19 cellular contexts compared by ENCODE assay signal in genomic region chr13:24606486-24607170, GRCh38.
DNase-seq lines count a peak whose midpoint lies in the region; ATAC-seq and TF ChIP-seq lines count a peak whose summit lies in the region.
"Had no signal": no experiment of that assay in that cellular context is flagged by ENCODE, and none has a peak within 500 bp of the region (broad histone marks: within the 10 kb centered on the region; RNA-seq: fewer than 3 reads in every experiment).

No MANE protein-coding gene starts in this region.

- H3K4me2 ChIP-seq in Loucy (ENCODE audit: low read depth, low read length, poor library complexity, severe bottlenecking): peak overlapping the region; percentile 29

- H3F3A ChIP-seq in Loucy (ENCODE audit: low read depth): no peaks in the 10 kb centered on the region

- H3K4me1 ChIP-seq in Loucy (ENCODE audit: insufficient read depth, low read length, poor library complexity, severe bottlenecking): peaks cover 12% of the 10 kb centered on the region
- no peaks in the 10 kb centered on the region for H3K4me1 ChIP-seq in endodermal cell (ENCODE audit: control insufficient read depth, insufficient read depth, low read length)
- H3K4me1 ChIP-seq: ascending aorta, left lung, psoas muscle, suprapubic skin had no signal

- H3K4me3 ChIP-seq in Loucy (ENCODE audit: low read length, poor library complexity, severe bottlenecking): peak overlapping the region; percentile 6
- no peak overlapping the region for H3K4me3 ChIP-seq in endodermal cell (ENCODE audit: low read length)
- H3K4me3 ChIP-seq: ascending aorta, left lung, psoas muscle, suprapubic skin had no signal

- DNase-seq in activated naive CD8-positive, alpha-beta T cell treated with anti-CD3 and anti-CD28 coated beads for 36 hours: no peak
- no peak for DNase-seq in activated naive CD8-positive, alpha-beta T cell treated with anti-CD3 and anti-CD28 coated beads, Interleukin-2, amount 50 U/mL, for 24 hours
- DNase-seq in endodermal cell: no peak
- no peak for DNase-seq in stimulated activated effector memory CD8-positive, alpha-beta T cell treated with anti-CD3 and anti-CD28 coated beads, Interleukin-12 subunit alpha, Interleukin-12 subunit beta, amount 100 ng/mL, for 72 hours (ENCODE audit: low spot score in 2 of 2)
- DNase-seq in stimulated activated CD4-positive, alpha-beta T cell treated with anti-CD3 and anti-CD28 coated beads, Interleukin-2, amount 100 ng/mL, for 24 hours: no peak
- no peak for DNase-seq in GDM1 (lab: John Stamatoyannopoulos, UW)
- DNase-seq: activated CD4-positive, alpha-beta T cell treated with anti-CD3 and anti-CD28 coated beads, Interleukin-2, amount 50 U/mL, for 4 hours; activated naive CD4-positive, alpha-beta T cell treated with anti-CD3 and anti-CD28 coated beads, Interleukin-2, amount 50 U/mL, for 16 hours; left lung; NCI-H2081 treated with DMSO at 0.1 percent for 48 hours; NCI-H446; psoas muscle had no signal

- H3K9me3 ChIP-seq in Loucy (ENCODE audit: insufficient read depth, low read depth, low read length) (no peaks in the 10 kb centered on the region), endodermal cell (ENCODE audit: control insufficient read depth, low read length) (no peaks in the 10 kb centered on the region)
- H3K9me3 ChIP-seq: left lung, psoas muscle had no signal

- no peaks in the 10 kb centered on the region for H3K27me3 Mint-ChIP-seq in activated naive CD8-positive, alpha-beta T cell treated with anti-CD3 and anti-CD28 coated beads for 36 hours
- no peaks in the 10 kb centered on the region for H3K27me3 Mint-ChIP-seq in activated naive CD8-positive, alpha-beta T cell treated with anti-CD3 and anti-CD28 coated beads, Interleukin-2, amount 50 U/mL, for 24 hours
- peaks cover 32% of the 10 kb centered on the region for H3K27me3 Mint-ChIP-seq in endodermal cell (ENCODE audit: insufficient read depth)
- H3K27me3 Mint-ChIP-seq: central memory CD8-positive, alpha-beta T cell had no signal

- H3K4me1 Mint-ChIP-seq in activated naive CD8-positive, alpha-beta T cell treated with anti-CD3 and anti-CD28 coated beads for 36 hours: peaks cover 32% of the 10 kb centered on the region
- peaks cover 38% of the 10 kb centered on the region for H3K4me1 Mint-ChIP-seq in activated naive CD8-positive, alpha-beta T cell treated with anti-CD3 and anti-CD28 coated beads, Interleukin-2, amount 50 U/mL, for 24 hours
- no peaks in the 10 kb centered on the region for H3K4me1 Mint-ChIP-seq in endodermal cell
- H3K4me1 Mint-ChIP-seq in stimulated activated effector memory CD8-positive, alpha-beta T cell treated with anti-CD3 and anti-CD28 coated beads, Interleukin-12 subunit alpha, Interleukin-12 subunit beta, amount 100 ng/mL, for 72 hours: peaks cover 30% of the 10 kb centered on the region
- H3K4me1 Mint-ChIP-seq: neural crest cell had no signal

- H3K79me2 ChIP-seq in Loucy (ENCODE audit: insufficient read depth, low read length): no peaks in the 10 kb centered on the region

- H2AFZ ChIP-seq in Loucy (ENCODE audit: low read length): peak overlapping the region; percentile 84

- H3K36me3 ChIP-seq in Loucy (ENCODE audit: insufficient read depth, low read length) (no peaks in the 10 kb centered on the region), endodermal cell (ENCODE audit: control insufficient read depth, insufficient read depth, low read length) (no peaks in the 10 kb centered on the region)
- H3K36me3 ChIP-seq: ascending aorta, left lung, suprapubic skin had no signal

- no peak for TF ChIP-seq CTCF in Loucy (conservative IDR thresholded peaks at IDR 0.05; ENCODE audit: low read length)
- TF ChIP-seq CTCF in endodermal cell (conservative IDR thresholded peaks at IDR 0.05): no peak

- no peaks in the 10 kb centered on the region for H3K9me2 ChIP-seq in Loucy (replicated peaks; ENCODE audit: low read depth, low read length)

- H3K9me3 Mint-ChIP-seq in activated naive CD8-positive, alpha-beta T cell treated with anti-CD3 and anti-CD28 coated beads for 36 hours: peaks cover 21% of the 10 kb centered on the region
- H3K9me3 Mint-ChIP-seq in activated naive CD8-positive, alpha-beta T cell treated with anti-CD3 and anti-CD28 coated beads, Interleukin-2, amount 50 U/mL, for 24 hours: peaks cover 18% of the 10 kb centered on the region
- H3K9me3 Mint-ChIP-seq in endodermal cell: peaks cover 14% of the 10 kb centered on the region
- H3K9me3 Mint-ChIP-seq in stimulated activated effector memory CD8-positive, alpha-beta T cell treated with anti-CD3 and anti-CD28 coated beads, Interleukin-12 subunit alpha, Interleukin-12 subunit beta, amount 100 ng/mL, for 72 hours: no peaks in the 10 kb centered on the region

- H3K9ac ChIP-seq in Loucy (ENCODE audit: low read depth, low read length, poor library complexity, severe bottlenecking) (peak overlapping the region; percentile 66), endodermal cell (ENCODE audit: extremely low read depth, low read length, poor library complexity, severe bottlenecking) (no peak overlapping the region)

- peaks cover 28% of the 10 kb centered on the region for H3K36me3 Mint-ChIP-seq in activated naive CD8-positive, alpha-beta T cell treated with anti-CD3 and anti-CD28 coated beads for 36 hours
- peaks cover 12% of the 10 kb centered on the region for H3K36me3 Mint-ChIP-seq in activated naive CD8-positive, alpha-beta T cell treated with anti-CD3 and anti-CD28 coated beads, Interleukin-2, amount 50 U/mL, for 24 hours (ENCODE audit: low read depth)
- H3K36me3 Mint-ChIP-seq in endodermal cell (ENCODE audit: low read depth): no peaks in the 10 kb centered on the region
- H3K36me3 Mint-ChIP-seq in stimulated activated effector memory CD8-positive, alpha-beta T cell treated with anti-CD3 and anti-CD28 coated beads, Interleukin-12 subunit alpha, Interleukin-12 subunit beta, amount 100 ng/mL, for 72 hours: no peaks in the 10 kb centered on the region
- H3K36me3 Mint-ChIP-seq: CD8-positive, alpha-beta T cell had no signal

- H3K27ac ChIP-seq in endodermal cell (ENCODE audit: low read depth, low read length): no peak overlapping the region
- H3K27ac ChIP-seq: ascending aorta, left lung, psoas muscle, suprapubic skin had no signal

- no peaks in the 10 kb centered on the region for H4K20me1 ChIP-seq in Loucy (ENCODE audit: insufficient read depth, low read length, poor library complexity, severe bottlenecking)

- H3K27me3 ChIP-seq in Loucy (ENCODE audit: insufficient read depth, low read length, poor library complexity, severe bottlenecking): no peaks in the 10 kb centered on the region
- no peaks in the 10 kb centered on the region for H3K27me3 ChIP-seq in endodermal cell (ENCODE audit: control insufficient read depth, insufficient read depth, low read length, poor library complexity, severe bottlenecking)
- H3K27me3 ChIP-seq: ascending aorta, left lung, suprapubic skin had no signal

- no peak for ATAC-seq in activated naive CD8-positive, alpha-beta T cell treated with anti-CD3 and anti-CD28 coated beads, Interleukin-2, amount 50 U/mL, for 24 hours
- peak; percentile 36 for ATAC-seq in stimulated activated effector memory CD8-positive, alpha-beta T cell treated with anti-CD3 and anti-CD28 coated beads, Interleukin-12 subunit alpha, Interleukin-12 subunit beta, amount 100 ng/mL, for 72 hours
- no peak for ATAC-seq in HG03460 (IDR thresholded peaks at IDR 0.05; ENCODE audit: unreplicated experiment)
- ATAC-seq: psoas muscle had no signal

- no peak overlapping the region for H3K4me3 Mint-ChIP-seq in activated naive CD8-positive, alpha-beta T cell treated with anti-CD3 and anti-CD28 coated beads for 36 hours
- no peak overlapping the region for H3K4me3 Mint-ChIP-seq in activated naive CD8-positive, alpha-beta T cell treated with anti-CD3 and anti-CD28 coated beads, Interleukin-2, amount 50 U/mL, for 24 hours
- no peak overlapping the region for H3K4me3 Mint-ChIP-seq in endodermal cell
- H3K4me3 Mint-ChIP-seq in stimulated activated effector memory CD8-positive, alpha-beta T cell treated with anti-CD3 and anti-CD28 coated beads, Interleukin-12 subunit alpha, Interleukin-12 subunit beta, amount 100 ng/mL, for 72 hours: no peak overlapping the region
- H3K4me3 Mint-ChIP-seq: CD8-positive, alpha-beta T cell; central memory CD8-positive, alpha-beta T cell; neural crest cell had no signal

- WGBS in endodermal cell (ENCODE audit: insufficient coverage in 1 of 2, insufficient read length in 1 of 2), 2 experiments: 85 to 90% methylated on average over 6 of the region's 6 CpGs

- H3K27ac Mint-ChIP-seq in activated naive CD8-positive, alpha-beta T cell treated with anti-CD3 and anti-CD28 coated beads for 36 hours: peak overlapping the region; percentile 71
- H3K27ac Mint-ChIP-seq in activated naive CD8-positive, alpha-beta T cell treated with anti-CD3 and anti-CD28 coated beads, Interleukin-2, amount 50 U/mL, for 24 hours: no peak overlapping the region
- H3K27ac Mint-ChIP-seq in endodermal cell: peak overlapping the region; percentile 58
- no peak overlapping the region for H3K27ac Mint-ChIP-seq in stimulated activated effector memory CD8-positive, alpha-beta T cell treated with anti-CD3 and anti-CD28 coated beads, Interleukin-12 subunit alpha, Interleukin-12 subunit beta, amount 100 ng/mL, for 72 hours
- H3K27ac Mint-ChIP-seq: CD8-positive, alpha-beta T cell had no signal

Comparison
In these comparisons a context has a peak if more than half of its experiments do, and no peak if none do; other contexts are left out.
1. H3K27ac Mint-ChIP-seq: peak in activated naive CD8-positive, alpha-beta T cell treated with anti-CD3 and anti-CD28 coated beads for 36 hours (single experiment) and endodermal cell (single experiment); none in activated naive CD8-positive, alpha-beta T cell treated with anti-CD3 and anti-CD28 coated beads, Interleukin-2, amount 50 U/mL, for 24 hours (single experiment) and stimulated activated effector memory CD8-positive, alpha-beta T cell treated with anti-CD3 and anti-CD28 coated beads, Interleukin-12 subunit alpha, Interleukin-12 subunit beta, amount 100 ng/mL, for 72 hours (single experiment).